ENCODE assay signal across 14 cellular contexts in the genomic region with DNA sequence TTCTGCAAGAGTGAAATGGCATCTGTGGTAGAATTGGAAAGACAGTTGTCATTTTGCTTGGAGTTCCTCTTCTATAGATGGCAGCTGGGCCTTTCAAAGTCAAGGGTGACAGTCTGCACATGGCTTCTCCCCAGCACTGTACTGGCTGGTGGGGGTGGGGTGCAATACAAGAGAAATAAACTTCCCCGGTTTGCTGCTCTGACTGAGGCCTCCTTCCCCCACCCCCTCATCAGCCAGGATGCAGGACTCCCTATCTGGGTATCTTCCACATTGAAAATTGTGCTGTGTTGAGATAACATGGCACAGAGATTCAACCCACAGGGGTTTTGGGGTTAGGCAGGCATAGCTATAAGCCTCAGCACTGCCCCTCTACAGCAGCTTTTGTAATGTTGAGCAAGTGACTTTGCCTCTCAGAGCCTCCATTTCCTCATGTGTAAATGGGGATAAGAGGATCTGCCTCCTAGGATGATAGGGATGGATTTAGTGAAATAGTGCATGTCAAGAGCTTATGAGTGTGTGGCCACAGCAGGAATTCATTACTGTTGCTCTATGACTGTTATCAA.
"Had no signal": no experiment of that assay in that cellular context is flagged by ENCODE, and none has a peak within 500 bp of the region (broad histone marks: within the 10 kb centered on the region; RNA-seq: fewer than 3 reads in every experiment).

No MANE protein-coding gene starts in this region.

- H3K27ac Mint-ChIP-seq: dendritic cell treated with granulocyte-macrophage colony-stimulating factor and Interleukin-4, amounts not matched to agents 40 ng/mL and 50 ng/mL, for 4 days; naive thymus-derived CD8-positive, alpha-beta T cell; stimulated activated naive B cell treated with anti-CD40 and anti-IgM and Interleukin-4, amounts not matched to agents 10 μg/mL and 1 μg/mL and 100 μg/mL, for 72 hours had no signal

- H3K27me3 Mint-ChIP-seq: dendritic cell treated with granulocyte-macrophage colony-stimulating factor and Interleukin-4, amounts not matched to agents 40 ng/mL and 50 ng/mL, for 4 days had no signal

- H3K36me3 Mint-ChIP-seq: naive thymus-derived CD8-positive, alpha-beta T cell; stimulated activated naive B cell treated with anti-CD40 and anti-IgM and Interleukin-4, amounts not matched to agents 10 μg/mL and 1 μg/mL and 100 μg/mL, for 72 hours had no signal

- ATAC-seq: foreskin keratinocyte; left colon; naive thymus-derived CD8-positive, alpha-beta T cell; psoas muscle; right lobe of liver; stimulated activated naive B cell treated with anti-CD40 and anti-IgM and Interleukin-4, amounts not matched to agents 10 μg/mL and 1 μg/mL and 100 μg/mL, for 72 hours; stimulated activated naive CD8-positive, alpha-beta T cell treated with anti-CD3 and anti-CD28 coated beads, Interleukin-15, amount 100 ng/mL, for 72 hours; upper lobe of right lung had no signal

- DNase-seq: foreskin keratinocyte; left colon; naive thymus-derived CD8-positive, alpha-beta T cell; psoas muscle; retina; right lobe of liver; spleen; stimulated activated CD4-positive, alpha-beta T cell treated with anti-CD3 and anti-CD28 coated beads, Interleukin-2, amount 100 ng/mL, for 24 hours; stimulated activated CD4-positive, alpha-beta T cell treated with anti-CD3 and anti-CD28 coated beads, Interleukin-4, amount 100 ng/mL, for 4 hours; stimulated activated naive B cell treated with anti-CD40 and anti-IgM and Interleukin-4, amounts not matched to agents 10 μg/mL and 1 μg/mL and 100 μg/mL, for 72 hours; stimulated activated naive CD8-positive, alpha-beta T cell treated with anti-CD3 and anti-CD28 coated beads, Interleukin-15, amount 100 ng/mL, for 72 hours; testis; upper lobe of right lung had no signal

- H3K9me3 Mint-ChIP-seq: dendritic cell treated with granulocyte-macrophage colony-stimulating factor and Interleukin-4, amounts not matched to agents 40 ng/mL and 50 ng/mL, for 4 days; naive thymus-derived CD8-positive, alpha-beta T cell; stimulated activated naive B cell treated with anti-CD40 and anti-IgM and Interleukin-4, amounts not matched to agents 10 μg/mL and 1 μg/mL and 100 μg/mL, for 72 hours; stimulated activated naive CD8-positive, alpha-beta T cell treated with anti-CD3 and anti-CD28 coated beads, Interleukin-15, amount 100 ng/mL, for 72 hours had no signal

- H3K4me1 Mint-ChIP-seq: naive thymus-derived CD8-positive, alpha-beta T cell; stimulated activated naive CD8-positive, alpha-beta T cell treated with anti-CD3 and anti-CD28 coated beads, Interleukin-15, amount 100 ng/mL, for 72 hours had no signal

- H3K4me3 Mint-ChIP-seq: dendritic cell treated with granulocyte-macrophage colony-stimulating factor and Interleukin-4, amounts not matched to agents 40 ng/mL and 50 ng/mL, for 4 days; naive thymus-derived CD8-positive, alpha-beta T cell; stimulated activated naive B cell treated with anti-CD40 and anti-IgM and Interleukin-4, amounts not matched to agents 10 μg/mL and 1 μg/mL and 100 μg/mL, for 72 hours; stimulated activated naive CD8-positive, alpha-beta T cell treated with anti-CD3 and anti-CD28 coated beads, Interleukin-15, amount 100 ng/mL, for 72 hours had no signal
